1 cellular context compared by ENCODE assay signal in genomic region chr1:209349372-209350324, GRCh38.
TF ChIP-seq lines count a peak whose summit lies in the region.

No MANE protein-coding gene starts in this region.

TF ChIP-seq in SK-N-SH treated with all-trans-retinoic acid at 6 μM for 48 hours, 23 proteins besides CTCF, POLR2A, EP300 and RAD21 (continued from another document):
- TF ChIP-seq POU6F1 (CRISPR knock-in tag; IDR thresholded peaks at IDR 0.05; ENCODE audit: borderline replicate concordance, low read depth) (peak; percentile 54; the same call in 1 of the 2 replicates), CSDC2 (CRISPR knock-in tag; IDR thresholded peaks at IDR 0.05) (peak; percentile 86), TCF4 (CRISPR knock-in tag; IDR thresholded peaks at IDR 0.05; ENCODE audit: borderline replicate concordance) (peak; percentile 100), ISL1 (CRISPR knock-in tag; IDR thresholded peaks at IDR 0.05) (peak; percentile 99)
